13 cellular contexts compared by ENCODE assay signal in the genomic region with DNA sequence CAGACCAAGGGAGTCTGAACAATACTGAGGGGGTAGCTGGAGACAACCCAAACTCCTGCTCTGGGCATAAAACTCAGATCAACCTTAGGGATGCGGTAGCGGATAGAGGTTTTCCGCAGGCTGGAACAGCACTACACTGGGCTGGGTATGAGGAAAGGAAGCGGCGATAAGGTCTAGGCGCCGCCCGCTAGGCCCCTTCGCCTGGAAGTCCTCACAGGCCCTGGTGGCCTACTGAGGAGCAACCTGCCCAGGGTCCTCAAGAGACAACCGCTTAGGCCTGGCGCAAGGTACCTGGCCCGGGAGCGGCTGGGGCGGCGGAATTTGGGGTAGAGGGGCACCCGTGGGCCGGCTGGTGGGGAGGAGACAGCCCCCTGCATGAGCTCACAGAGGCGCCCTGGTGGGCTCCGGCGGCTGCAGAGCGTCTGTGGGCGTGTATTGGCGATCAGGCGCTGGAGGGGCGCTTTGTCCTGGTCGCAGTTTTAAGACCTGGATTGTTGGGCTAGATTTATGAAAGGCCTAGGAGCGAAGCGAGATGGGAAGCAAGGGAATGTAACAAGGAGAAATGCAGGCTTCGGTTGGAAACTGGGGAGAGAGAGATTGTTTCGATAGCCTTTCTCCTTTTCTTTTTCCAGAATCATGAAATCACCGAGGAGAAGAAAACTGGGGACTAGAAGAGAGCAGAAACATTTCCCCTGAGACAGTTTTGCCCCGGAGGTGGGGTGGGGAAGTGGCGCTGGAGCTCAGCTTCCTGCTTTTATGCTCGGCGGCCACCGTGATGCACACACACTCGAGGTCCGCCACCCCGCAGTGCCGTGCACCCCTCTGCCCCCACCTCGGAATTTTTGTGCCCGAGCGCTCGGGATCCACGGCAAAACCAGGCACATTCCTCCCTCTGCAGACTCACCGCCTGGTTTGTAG. TPM values are rescaled to one million over a fixed set of nuclear protein-coding genes. Genes with fewer than 3 reads are reported as not detected.
DNase-seq lines count a peak whose midpoint lies in the region; ATAC-seq, FAIRE-seq and TF ChIP-seq lines count a peak whose summit lies in the region.
"Had no signal": no experiment of that assay in that cellular context is flagged by ENCODE, and none has a peak within 500 bp of the region (broad histone marks: within the 10 kb centered on the region; RNA-seq: fewer than 3 reads in every experiment).

No MANE protein-coding gene starts in this region.

- no peak overlapping the region for H3K27ac ChIP-seq in A673 (ENCODE audit: low read depth, low read length, poor library complexity, severe bottlenecking)
- no peak overlapping the region for H3K27ac ChIP-seq in astrocyte (ENCODE audit: low read depth, low read length)
- H3K27ac ChIP-seq in muscle layer of colon (ENCODE audit: low read depth, low read length): peak overlapping the region; percentile 95

- H3K27me3 ChIP-seq in A673 (replicated peaks; ENCODE audit: insufficient read depth, low read depth, low read length, poor library complexity): peaks cover 96% of the 10 kb centered on the region
- H3K27me3 ChIP-seq in astrocyte (ENCODE audit: insufficient read depth, low read length): peaks cover 97% of the 10 kb centered on the region
- H3K27me3 ChIP-seq in muscle layer of colon (ENCODE audit: control insufficient read depth in 1 of 2, insufficient read depth in 2 of 2, low read length in 2 of 2): peaks cover 0 to 13% of the 10 kb centered on the region in 2 donors

- no peak for FAIRE-seq in astrocyte (lab: Jason Lieb, UNC)

- DNase-seq in A673 (ENCODE audit: low spot score) (no peak), GM13977 (ENCODE audit: low spot score) (peak; percentile 39), astrocyte (ENCODE audit: low read depth) (no peak), DMS153 (lab: John Stamatoyannopoulos, UW) (no peak), NCI-H2029 treated with DMSO at 0.1 percent for 48 hours (lab: John Stamatoyannopoulos, UW) (no peak)
- DNase-seq: central memory CD4-positive, alpha-beta T cell; NCI-H1436; NK-92 treated with Interleukin-12 subunit alpha and Interleukin-12 subunit beta, amount 100 ng/mL, for 24 hours had no signal

- peaks cover 9% of the 10 kb centered on the region for H3K36me3 Mint-ChIP-seq in astrocyte (ENCODE audit: low read depth, unreplicated experiment)

- POLR2A ChIA-PET in A673 (lab: Charles Lee; ENCODE audit: low non-redundant PET): no interaction called here

- CTCF ChIA-PET in A673 (lab: Charles Lee): no interaction called here

- H3K9ac ChIP-seq in astrocyte (ENCODE audit: low read length): no peak overlapping the region
- peak overlapping the region; percentile 97 for H3K9ac ChIP-seq in muscle layer of colon (ENCODE audit: low read length)

- peaks cover 8% of the 10 kb centered on the region for H3K4me1 ChIP-seq in A673 (ENCODE audit: insufficient read depth, low read length, poor library complexity, severe bottlenecking)
- no peaks in the 10 kb centered on the region for H3K4me1 ChIP-seq in astrocyte (ENCODE audit: insufficient read depth, low read length)
- peaks cover 23% of the 10 kb centered on the region for H3K4me1 ChIP-seq in muscle layer of colon (ENCODE audit: insufficient read depth, low read length)

- TSS peak; percentile 43 for BruUV-seq in A673 (replicated peaks; lab: Mats Ljungman, UMichigan)

- peaks cover 13% of the 10 kb centered on the region for H4K20me1 ChIP-seq in astrocyte (ENCODE audit: insufficient read depth, low read length)

- no peak overlapping the region for H3K4me3 Mint-ChIP-seq in astrocyte (ENCODE audit: unreplicated experiment)

- H3K4me3 ChIP-seq in A673 (ENCODE audit: low read depth, low read length, poor library complexity, severe bottlenecking) (peak overlapping the region; percentile 13), astrocyte (ENCODE audit: insufficient read depth, low read depth, low read length) (no peak overlapping the region), muscle layer of colon (ENCODE audit: low read depth in 1 of 2, low read length in 2 of 2) (peak overlapping the region; percentile 79 to 95)
- H3K4me3 ChIP-seq: lung had no signal

- H3K36me3 ChIP-seq in A673 (ENCODE audit: insufficient read depth, low read length, poor library complexity, severe bottlenecking): no peaks in the 10 kb centered on the region
- no peaks in the 10 kb centered on the region for H3K36me3 ChIP-seq in astrocyte (ENCODE audit: insufficient read depth, low read length)
- no peaks in the 10 kb centered on the region for H3K36me3 ChIP-seq in muscle layer of colon (ENCODE audit: insufficient read depth, low read length)

- intact Hi-C loops in A673 (cut with micrococcal nuclease; ENCODE audit: unreplicated experiment): no loop called here

- H3K27me3 Mint-ChIP-seq in astrocyte (ENCODE audit: low read depth, unreplicated experiment): peaks cover 91% of the 10 kb centered on the region

- no peaks in the 10 kb centered on the region for H3K79me2 ChIP-seq in astrocyte (ENCODE audit: insufficient read depth, low read length)

- in situ Hi-C loops in GM13977 (cut with MboI; ENCODE audit: low pct_unique_long_range_greater_than_20kb, low sequenced_read_pairs, unreplicated experiment): loop anchor here (25.0 kb wide), 1 partner anchor 1607 kb away; the partner anchor contains the start of gene TLX1

- H3K9me3 ChIP-seq in A673 (ENCODE audit: low read depth, low read length, poor library complexity, severe bottlenecking) (no peaks in the 10 kb centered on the region), astrocyte (ENCODE audit: insufficient read depth, low read depth, low read length) (peaks cover 17% of the 10 kb centered on the region), muscle layer of colon (ENCODE audit: low read length) (no peaks in the 10 kb centered on the region)

- no peak overlapping the region for H3K4me2 ChIP-seq in astrocyte (ENCODE audit: low read length)

- H2AFZ ChIP-seq in astrocyte (ENCODE audit: low read depth, low read length): no peak overlapping the region

- peak overlapping the region; percentile 14 for H3K27ac Mint-ChIP-seq in astrocyte (ENCODE audit: unreplicated experiment)

- no peaks in the 10 kb centered on the region for H3K4me1 Mint-ChIP-seq in astrocyte (ENCODE audit: low read depth, unreplicated experiment)

- no peak for ATAC-seq in GM21576 (IDR thresholded peaks at IDR 0.05; ENCODE audit: unreplicated experiment)
- no peak for ATAC-seq in GM21619 (IDR thresholded peaks at IDR 0.05; ENCODE audit: unreplicated experiment)

- H3K9me3 Mint-ChIP-seq in astrocyte (ENCODE audit: unreplicated experiment): peaks cover 42% of the 10 kb centered on the region

- TF ChIP-seq CTCF in A673 (conservative IDR thresholded peaks at IDR 0.05; ENCODE audit: low read depth, low read length) (no peak), GM13977 (IDR thresholded peaks at IDR 0.05; ENCODE audit: extremely low read depth, insufficient read depth, missing control alignments) (no peak), astrocyte (IDR thresholded peaks at IDR 0.05; ENCODE audit: insufficient read depth, low read depth, low read length) (no peak)

RNA-seq across cellular contexts. Expression of gene NKX2-3, which starts 2.4 kb away (rescaled TPM):
- total RNA-seq in A673 (2021) (0.20 TPM in 1 of 2 replicates, not detected in the other), astrocyte (not detected in 2 replicates)
- total RNA-seq: lung; T-helper 2 cell treated with Interferon-gamma antibody and Interleukin-4, amounts not matched to agents 100 ng/mL and 5 ng/mL, for 36 hours had no signal
